ENCODE assay signal across 19 cellular contexts in the genomic region with DNA sequence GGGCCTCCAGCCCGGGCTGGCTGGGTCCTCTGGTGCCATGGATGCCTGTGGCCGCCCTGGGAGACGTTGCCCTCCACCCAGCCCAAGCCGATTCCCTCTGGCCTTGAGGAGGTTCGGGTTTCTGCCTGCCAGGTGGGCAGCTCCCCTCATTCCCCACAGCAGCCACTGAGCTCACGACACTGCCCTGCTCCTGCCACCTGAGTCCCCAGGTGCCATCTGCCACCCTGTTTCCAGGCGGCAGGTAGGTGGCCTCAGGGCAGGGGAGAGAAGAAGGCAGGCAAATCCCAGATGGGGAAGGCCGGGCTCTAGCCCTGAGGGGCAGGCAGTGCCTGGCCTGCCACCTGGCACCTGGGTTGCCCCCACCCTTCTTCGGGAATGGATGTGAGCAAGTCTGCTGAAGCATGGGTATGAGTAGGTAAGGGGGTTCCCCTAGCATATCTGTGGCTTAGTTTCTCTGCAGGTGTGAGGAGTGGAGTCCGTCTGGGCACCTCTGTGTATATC.
DNase-seq lines count a peak whose midpoint lies in the region; ATAC-seq and TF ChIP-seq lines count a peak whose summit lies in the region.
"Had no signal": no experiment of that assay in that cellular context is flagged by ENCODE, and none has a peak within 500 bp of the region (broad histone marks: within the 10 kb centered on the region; RNA-seq: fewer than 3 reads in every experiment).

No MANE protein-coding gene starts in this region.

- H3K4me3 ChIP-seq in Karpas-422 (ENCODE audit: low read length), result no peak overlapping the region
- H3K4me3 ChIP-seq: colonic mucosa, testis had no signal

- peaks cover 100% of the 10 kb centered on the region for H3K79me2 ChIP-seq in Karpas-422 (ENCODE audit: low read length)

- H3K27ac ChIP-seq in Karpas-422 (ENCODE audit: low read length) (peak overlapping the region; percentile 96), foreskin keratinocyte (no peak overlapping the region)
- H3K27ac ChIP-seq: colonic mucosa, testis had no signal

- H4K20me1 ChIP-seq in Karpas-422 (ENCODE audit: insufficient read depth, low read depth, low read length), result peaks cover 22% of the 10 kb centered on the region; the same call in 1 of the 2 replicates

- peak; percentile 88 for ATAC-seq in foreskin keratinocyte
- ATAC-seq in stimulated activated naive CD8-positive, alpha-beta T cell treated with anti-CD3 and anti-CD28 coated beads, Interleukin-15, amount 100 ng/mL, for 72 hours, result peak; percentile 32
- no peak for ATAC-seq in GM21576 (IDR thresholded peaks at IDR 0.05; ENCODE audit: unreplicated experiment)
- ATAC-seq in GM19324 (IDR thresholded peaks at IDR 0.05; ENCODE audit: low FRiP score, unreplicated experiment), result no peak

- H3K27me3 ChIP-seq in Karpas-422 (ENCODE audit: low read length) (no peaks in the 10 kb centered on the region), foreskin keratinocyte (no peaks in the 10 kb centered on the region)
- H3K27me3 ChIP-seq: colonic mucosa, testis had no signal

- no peaks in the 10 kb centered on the region for H3K27me3 Mint-ChIP-seq in stimulated activated naive CD8-positive, alpha-beta T cell treated with anti-CD3 and anti-CD28 coated beads, Interleukin-15, amount 100 ng/mL, for 72 hours
- H3K27me3 Mint-ChIP-seq: activated CD4-positive, alpha-beta T cell treated with anti-CD3 and anti-CD28 coated beads, Interleukin-2, amount 10 ng/mL, durations not matched to agents 7 days and 5 days had no signal

- H3K4me3 Mint-ChIP-seq in stimulated activated naive CD8-positive, alpha-beta T cell treated with anti-CD3 and anti-CD28 coated beads, Interleukin-15, amount 100 ng/mL, for 72 hours, result no peak overlapping the region
- H3K4me3 Mint-ChIP-seq: activated CD4-positive, alpha-beta T cell treated with anti-CD3 and anti-CD28 coated beads, Interleukin-2, amount 10 ng/mL, durations not matched to agents 7 days and 5 days had no signal

- H3K4me1 ChIP-seq in Karpas-422 (ENCODE audit: low read length) (peaks cover 100% of the 10 kb centered on the region), foreskin keratinocyte (peaks cover 3% of the 10 kb centered on the region)
- H3K4me1 ChIP-seq: colonic mucosa, testis had no signal

- no peak for TF ChIP-seq CTCF in foreskin keratinocyte (conservative IDR thresholded peaks at IDR 0.05)

- no peak overlapping the region for H3K4me2 ChIP-seq in Karpas-422 (ENCODE audit: low read depth, low read length, poor library complexity, severe bottlenecking)
- H3K4me2 ChIP-seq: SK-N-SH had no signal

- no peaks in the 10 kb centered on the region for H3K9me3 ChIP-seq in Karpas-422 (ENCODE audit: low read length)
- H3K9me3 ChIP-seq: colonic mucosa, SK-N-SH, testis had no signal

- no peaks in the 10 kb centered on the region for H3K9me3 Mint-ChIP-seq in stimulated activated naive CD8-positive, alpha-beta T cell treated with anti-CD3 and anti-CD28 coated beads, Interleukin-15, amount 100 ng/mL, for 72 hours
- H3K9me3 Mint-ChIP-seq: activated CD4-positive, alpha-beta T cell treated with anti-CD3 and anti-CD28 coated beads, Interleukin-2, amount 10 ng/mL, durations not matched to agents 7 days and 5 days had no signal

- H2AFZ ChIP-seq in Karpas-422 (ENCODE audit: low read length), result no peak overlapping the region

- H3K9me2 ChIP-seq in Karpas-422 (replicated peaks; ENCODE audit: insufficient read depth, low read length), result no peaks in the 10 kb centered on the region
- H3K9me2 ChIP-seq: SK-N-SH had no signal

- peaks cover 39% of the 10 kb centered on the region for H3K4me1 Mint-ChIP-seq in stimulated activated naive CD8-positive, alpha-beta T cell treated with anti-CD3 and anti-CD28 coated beads, Interleukin-15, amount 100 ng/mL, for 72 hours

- DNase-seq in NCI-H1417 (lab: John Stamatoyannopoulos, UW) (peak in 2 of 3 experiments; percentile 2 to 45), NCI-H1417 treated with DMSO at 0.1 percent for 48 hours (lab: John Stamatoyannopoulos, UW) (no peak), Karpas-422 (no peak), foreskin keratinocyte (peak in 1 of 2 donors; percentile 38), T1000 (lab: John Stamatoyannopoulos, UW) (no peak)
- no peak for DNase-seq in stimulated activated naive CD8-positive, alpha-beta T cell treated with anti-CD3 and anti-CD28 coated beads, Interleukin-15, amount 100 ng/mL, for 72 hours
- DNase-seq: activated CD4-positive, alpha-beta T cell treated with anti-CD3 and anti-CD28 coated beads, Interleukin-2, amount 10 ng/mL, durations not matched to agents 7 days and 5 days; activated naive CD4-positive, alpha-beta T cell treated with Interleukin-2 at 50 U/mL for 16 hours; activated T-cell treated with anti-CD3 and anti-CD28 coated beads for 4 hours; colonic mucosa; DMS53; foreskin fibroblast; NCI-H2081; NCI-H526; SK-N-SH; stimulated activated CD4-positive, alpha-beta T cell treated with anti-CD3 and anti-CD28 coated beads, Interleukin-2, amount 100 ng/mL, for 24 hours; testis had no signal

- peak overlapping the region; percentile 23; the same call in 1 of the 2 replicates for H3K9ac ChIP-seq in Karpas-422 (ENCODE audit: low read length)
- H3K9ac ChIP-seq: SK-N-SH had no signal

- no peaks in the 10 kb centered on the region for H3K36me3 ChIP-seq in Karpas-422 (ENCODE audit: insufficient read depth, low read length)
- H3K36me3 ChIP-seq: colonic mucosa had no signal

- H3K27ac Mint-ChIP-seq in stimulated activated naive CD8-positive, alpha-beta T cell treated with anti-CD3 and anti-CD28 coated beads, Interleukin-15, amount 100 ng/mL, for 72 hours, result no peak overlapping the region
- H3K27ac Mint-ChIP-seq: activated CD4-positive, alpha-beta T cell treated with anti-CD3 and anti-CD28 coated beads, Interleukin-2, amount 10 ng/mL, durations not matched to agents 7 days and 5 days had no signal

Comparison
In these comparisons a context has a peak if more than half of its experiments do, and no peak if none do; other contexts are left out.
1. DNase-seq: peak in NCI-H1417 (2 of 3); none in NCI-H1417 treated with DMSO at 0.1 percent for 48 hours (single experiment), Karpas-422 (single experiment), stimulated activated naive CD8-positive, alpha-beta T cell treated with anti-CD3 and anti-CD28 coated beads, Interleukin-15, amount 100 ng/mL, for 72 hours (0 of 2) and T1000 (single experiment).
2. ATAC-seq: peak in foreskin keratinocyte (single experiment) and stimulated activated naive CD8-positive, alpha-beta T cell treated with anti-CD3 and anti-CD28 coated beads, Interleukin-15, amount 100 ng/mL, for 72 hours (single experiment); none in GM21576 (single experiment) and GM19324 (single experiment).